In genomic region chr3:176978441-176978840, GRCh38 we compare ENCODE assay signal across 16 cellular contexts.
"Had no signal": no experiment of that assay in that cellular context is flagged by ENCODE, and none has a peak within 500 bp of the region (broad histone marks: within the 10 kb centered on the region; RNA-seq: fewer than 3 reads in every experiment).

No MANE protein-coding gene starts in this region.

- H3K27ac ChIP-seq: brain microvascular endothelial cell, thyroid gland, uterus had no signal

- H3K4me3 ChIP-seq: thyroid gland, uterus had no signal

- H3K4me1 Mint-ChIP-seq: stimulated activated memory B cell treated with anti-CD40 and anti-IgM and Interleukin-4, amounts not matched to agents 10 μg/mL and 1 μg/mL and 100 μg/mL, for 72 hours had no signal

- H3K4me3 Mint-ChIP-seq: dendritic cell treated with granulocyte-macrophage colony-stimulating factor and Interleukin-4, amounts not matched to agents 40 ng/mL and 50 ng/mL, for 4 days; natural killer cell treated with Interleukin-12 subunit alpha and Interleukin-12 subunit beta and Interleukin-15 and Interleukin-18, amount 100 ng/mL, for 72 hours; stimulated activated memory B cell treated with anti-CD40 and anti-IgM and Interleukin-4, amounts not matched to agents 10 μg/mL and 1 μg/mL and 100 μg/mL, for 72 hours had no signal

- H3K27ac Mint-ChIP-seq: dendritic cell treated with granulocyte-macrophage colony-stimulating factor and Interleukin-4, amounts not matched to agents 40 ng/mL and 50 ng/mL, for 4 days; natural killer cell treated with Interleukin-12 subunit alpha and Interleukin-12 subunit beta and Interleukin-15 and Interleukin-18, amount 100 ng/mL, for 72 hours; stimulated activated memory B cell treated with anti-CD40 and anti-IgM and Interleukin-4, amounts not matched to agents 10 μg/mL and 1 μg/mL and 100 μg/mL, for 72 hours had no signal

- H3K27me3 ChIP-seq: brain microvascular endothelial cell, thyroid gland, uterus had no signal

- H3K36me3 Mint-ChIP-seq: natural killer cell treated with Interleukin-12 subunit alpha and Interleukin-12 subunit beta and Interleukin-15 and Interleukin-18, amount 100 ng/mL, for 72 hours; stimulated activated memory B cell treated with anti-CD40 and anti-IgM and Interleukin-4, amounts not matched to agents 10 μg/mL and 1 μg/mL and 100 μg/mL, for 72 hours had no signal

- DNase-seq: activated CD4-positive, alpha-beta T cell treated with anti-CD3 and anti-CD28 coated beads, Interleukin-2, amount 50 U/mL, for 1 hour; activated naive CD4-positive, alpha-beta T cell treated with Interleukin-2 at 50 U/mL for 16 hours; anterior cingulate cortex; brain microvascular endothelial cell; cerebellar nuclear complex; glutamatergic neuron; hypothalamus; nucleus accumbens; stimulated activated CD4-positive, alpha-beta T cell treated with anti-CD3 and anti-CD28 coated beads, Interleukin-2, amount 100 ng/mL, for 48 hours; T1000; thyroid gland; uterus had no signal

- H3K4me1 ChIP-seq: thyroid gland, uterus had no signal

- H3K27me3 Mint-ChIP-seq: dendritic cell treated with granulocyte-macrophage colony-stimulating factor and Interleukin-4, amounts not matched to agents 40 ng/mL and 50 ng/mL, for 4 days; stimulated activated memory B cell treated with anti-CD40 and anti-IgM and Interleukin-4, amounts not matched to agents 10 μg/mL and 1 μg/mL and 100 μg/mL, for 72 hours had no signal

- H3K9me3 ChIP-seq: thyroid gland, uterus had no signal

- ATAC-seq: activated CD4-positive, CD25-positive, alpha-beta regulatory T cell treated with anti-CD3 and anti-CD28 coated beads, Interleukin-2, amount 50 U/mL, for 24 hours; natural killer cell treated with Interleukin-12 subunit alpha and Interleukin-12 subunit beta and Interleukin-15 and Interleukin-18, amount 100 ng/mL, for 72 hours; stimulated activated memory B cell treated with anti-CD40 and anti-IgM and Interleukin-4, amounts not matched to agents 10 μg/mL and 1 μg/mL and 100 μg/mL, for 72 hours had no signal

- H3K36me3 ChIP-seq: brain microvascular endothelial cell, thyroid gland, uterus had no signal
